29 cellular contexts compared by ENCODE assay signal in the genomic region with DNA sequence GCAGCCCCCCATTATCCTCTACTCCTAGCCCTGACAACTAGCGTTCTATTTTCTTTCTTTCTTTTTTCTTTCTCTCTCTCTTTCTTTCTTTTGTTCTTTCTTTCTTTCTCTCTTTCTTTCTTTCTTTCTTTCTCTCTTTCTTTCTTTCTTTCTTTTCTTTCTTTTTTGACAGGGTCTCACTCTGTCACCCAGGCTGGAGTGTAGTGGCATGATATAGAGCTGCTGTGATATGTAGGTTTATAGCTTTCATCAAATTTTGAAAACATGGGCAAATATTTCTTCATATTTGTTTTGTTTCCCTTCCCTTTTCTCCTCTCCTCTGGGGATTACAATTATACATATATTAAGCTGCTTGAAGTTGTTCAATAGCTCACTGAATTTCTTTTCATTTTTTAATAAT.
"Had no signal": no experiment of that assay in that cellular context is flagged by ENCODE, and none has a peak within 500 bp of the region (broad histone marks: within the 10 kb centered on the region; RNA-seq: fewer than 3 reads in every experiment).

No MANE protein-coding gene starts in this region.

- ATAC-seq: stimulated activated effector memory CD8-positive, alpha-beta T cell treated with anti-CD3 and anti-CD28 coated beads, Interleukin-12 subunit alpha, Interleukin-12 subunit beta, amount 100 ng/mL, for 72 hours; stimulated activated memory B cell treated with anti-CD40 and anti-IgM and Interleukin-4, amounts not matched to agents 10 μg/mL and 1 μg/mL and 100 μg/mL, for 72 hours; stimulated activated naive B cell treated with anti-CD40 and anti-IgM and Interleukin-4, amounts not matched to agents 10 μg/mL and 1 μg/mL and 100 μg/mL, for 72 hours; stimulated activated naive CD8-positive, alpha-beta T cell treated with anti-CD3 and anti-CD28 coated beads, Interleukin-15, amount 100 ng/mL, for 72 hours; stimulated activated naive CD8-positive, alpha-beta T cell treated with anti-CD3 and anti-CD28 coated beads, Interleukin-15, Interleukin-2, amounts not matched to agents 100 U/mL and 50 U/mL, for 24 hours; upper lobe of right lung had no signal

- H3K27ac Mint-ChIP-seq: stimulated activated effector memory CD8-positive, alpha-beta T cell treated with anti-CD3 and anti-CD28 coated beads, Interleukin-12 subunit alpha, Interleukin-12 subunit beta, amount 100 ng/mL, for 72 hours; stimulated activated memory B cell treated with anti-CD40 and anti-IgM and Interleukin-4, amounts not matched to agents 10 μg/mL and 1 μg/mL and 100 μg/mL, for 72 hours; stimulated activated naive B cell treated with anti-CD40 and anti-IgM and Interleukin-4, amounts not matched to agents 10 μg/mL and 1 μg/mL and 100 μg/mL, for 72 hours; stimulated activated naive CD8-positive, alpha-beta T cell treated with anti-CD3 and anti-CD28 coated beads, Interleukin-15, amount 100 ng/mL, for 72 hours; stimulated activated naive CD8-positive, alpha-beta T cell treated with anti-CD3 and anti-CD28 coated beads, Interleukin-15, Interleukin-2, amounts not matched to agents 100 ng/mL and 50 ng/mL, for 24 hours; type B pancreatic cell had no signal

- DNase-seq: stimulated activated CD4-positive, alpha-beta T cell treated with anti-CD3 and anti-CD28 coated beads, Interleukin-2, amount 100 ng/mL, for 48 hours; stimulated activated CD4-positive, alpha-beta T cell treated with anti-CD3 and anti-CD28 coated beads, Interleukin-4, amount 100 ng/mL, for 1 hour; stimulated activated CD4-positive, alpha-beta T cell treated with anti-CD3 and anti-CD28 coated beads, Interleukin-4, amount 100 ng/mL, for 24 hours; stimulated activated CD4-positive, alpha-beta T cell treated with anti-CD3 and anti-CD28 coated beads, Interleukin-4, amount 100 ng/mL, for 4 hours; stimulated activated CD8-positive, alpha-beta memory T cell treated with anti-CD3 and anti-CD28 coated beads, Interleukin-4, amount 100 ng/mL, for 48 hours; stimulated activated naive B cell treated with anti-CD40 and anti-IgM and Interleukin-4, amounts not matched to agents 10 μg/mL and 1 μg/mL and 100 μg/mL, for 72 hours; stimulated activated naive CD4-positive, alpha-beta T cell; stimulated activated naive CD4-positive, alpha-beta T cell treated with Interleukin-2 at 50 U/mL for 16 hours; stimulated activated naive CD8-positive, alpha-beta T cell treated with anti-CD3 and anti-CD28 coated beads, Interleukin-15, amount 100 ng/mL, for 72 hours; stimulated activated naive CD8-positive, alpha-beta T cell treated with anti-CD3 and anti-CD28 coated beads, Interleukin-15, Interleukin-2, amounts not matched to agents 100 U/mL and 50 U/mL, for 24 hours; stomach; substantia nigra; testis; thyroid gland; tibial artery; transverse colon; trophoblast cell; upper lobe of left lung; upper lobe of right lung; uterus had no signal

- H3K9me3 Mint-ChIP-seq: stimulated activated effector memory CD8-positive, alpha-beta T cell treated with anti-CD3 and anti-CD28 coated beads, Interleukin-12 subunit alpha, Interleukin-12 subunit beta, amount 100 ng/mL, for 72 hours; stimulated activated naive CD8-positive, alpha-beta T cell treated with anti-CD3 and anti-CD28 coated beads, Interleukin-15, Interleukin-2, amounts not matched to agents 100 ng/mL and 50 ng/mL, for 24 hours; type B pancreatic cell had no signal

- H3K27me3 Mint-ChIP-seq: stimulated activated naive CD8-positive, alpha-beta T cell treated with anti-CD3 and anti-CD28 coated beads, Interleukin-15, Interleukin-2, amounts not matched to agents 100 ng/mL and 50 ng/mL, for 24 hours; type B pancreatic cell had no signal

- H3K4me1 Mint-ChIP-seq: stimulated activated effector memory CD8-positive, alpha-beta T cell treated with anti-CD3 and anti-CD28 coated beads, Interleukin-12 subunit alpha, Interleukin-12 subunit beta, amount 100 ng/mL, for 72 hours; stimulated activated naive B cell treated with anti-CD40 and anti-IgM and Interleukin-4, amounts not matched to agents 10 μg/mL and 1 μg/mL and 100 μg/mL, for 72 hours; stimulated activated naive CD8-positive, alpha-beta T cell treated with anti-CD3 and anti-CD28 coated beads, Interleukin-15, amount 100 ng/mL, for 72 hours had no signal

- H3K4me1 ChIP-seq: stomach, suprapubic skin, testis, thyroid gland, tibial artery, tibial nerve, transverse colon, upper lobe of left lung, upper lobe of right lung, uterus, vagina had no signal

- H3K27ac ChIP-seq: stomach, suprapubic skin, testis, thoracic aorta, thyroid gland, tibial artery, tibial nerve, transverse colon, upper lobe of left lung, upper lobe of right lung, uterus, vagina had no signal

- H3K4me3 Mint-ChIP-seq: stimulated activated effector memory CD8-positive, alpha-beta T cell treated with anti-CD3 and anti-CD28 coated beads, Interleukin-12 subunit alpha, Interleukin-12 subunit beta, amount 100 ng/mL, for 72 hours; stimulated activated memory B cell treated with anti-CD40 and anti-IgM and Interleukin-4, amounts not matched to agents 10 μg/mL and 1 μg/mL and 100 μg/mL, for 72 hours; stimulated activated naive B cell treated with anti-CD40 and anti-IgM and Interleukin-4, amounts not matched to agents 10 μg/mL and 1 μg/mL and 100 μg/mL, for 72 hours; stimulated activated naive CD8-positive, alpha-beta T cell treated with anti-CD3 and anti-CD28 coated beads, Interleukin-15, amount 100 ng/mL, for 72 hours; stimulated activated naive CD8-positive, alpha-beta T cell treated with anti-CD3 and anti-CD28 coated beads, Interleukin-15, Interleukin-2, amounts not matched to agents 100 ng/mL and 50 ng/mL, for 24 hours; type B pancreatic cell had no signal

- H3K4me3 ChIP-seq: stomach, suprapubic skin, testis, thoracic aorta, thyroid gland, tibial artery, tibial nerve, transverse colon, upper lobe of left lung, upper lobe of right lung, uterus, vagina had no signal

- H3K27me3 ChIP-seq: stomach, suprapubic skin, testis, thyroid gland, tibial artery, tibial nerve, transverse colon, upper lobe of left lung, upper lobe of right lung, uterus, vagina had no signal

- H3K36me3 Mint-ChIP-seq: stimulated activated effector memory CD8-positive, alpha-beta T cell treated with anti-CD3 and anti-CD28 coated beads, Interleukin-12 subunit alpha, Interleukin-12 subunit beta, amount 100 ng/mL, for 72 hours; type B pancreatic cell had no signal

- FAIRE-seq: urothelium cell line had no signal

- H3K36me3 ChIP-seq: stomach, suprapubic skin, thoracic aorta, thyroid gland, tibial artery, tibial nerve, transverse colon, upper lobe of left lung, upper lobe of right lung, uterus, vagina had no signal

- H3K9me3 ChIP-seq: suprapubic skin, testis, thoracic aorta, thyroid gland, tibial artery, tibial nerve, transverse colon, upper lobe of left lung, upper lobe of right lung, uterus, vagina had no signal
